20 cellular contexts compared by ENCODE assay signal in genomic region chr9:133615101-133615896, GRCh38. TPM values are rescaled to one million over a fixed set of nuclear protein-coding genes. Genes with fewer than 3 reads are reported as not detected.
"Had no signal": no experiment of that assay in that cellular context is flagged by ENCODE, and none has a peak within 500 bp of the region (broad histone marks: within the 10 kb centered on the region; RNA-seq: fewer than 3 reads in every experiment).

No MANE protein-coding gene starts in this region.

- ATAC-seq: activated CD8-positive, alpha-beta memory T cell treated with anti-CD3 and anti-CD28 coated beads, Interleukin-2, amount 10 ng/mL, durations not matched to agents 7 days and 5 days; activated naive CD8-positive, alpha-beta T cell treated with anti-CD3 and anti-CD28 coated beads, Interleukin-2, amount 50 U/mL, for 24 hours; left colon; sciatic nerve; upper lobe of right lung had no signal

- H3K9me3 Mint-ChIP-seq: activated CD4-positive, alpha-beta memory T cell treated with anti-CD3 and anti-CD28 coated beads for 36 hours; activated naive CD8-positive, alpha-beta T cell treated with anti-CD3 and anti-CD28 coated beads, Interleukin-2, amount 50 U/mL, for 24 hours; activated T-helper 2 cell treated with anti-CD3 and anti-CD28 coated beads, Interferon-gamma antibody, Interleukin-2, Interleukin-4, amounts not matched to agents 10 μg/mL and 5 μg/mL and 100 μg/mL, durations not matched to agents 14 hours and 24 hours and 36 hours; brain; natural killer cell treated with Interleukin-12 subunit alpha and Interleukin-12 subunit beta and Interleukin-15 and Interleukin-18, amount 100 ng/mL, for 72 hours; T-helper 2 cell treated with Interferon-gamma antibody and Interleukin-4, amounts not matched to agents 5 μg/mL and 100 μg/mL, for 36 hours had no signal

- DNase-seq: activated CD4-positive, alpha-beta memory T cell treated with anti-CD3 and anti-CD28 coated beads for 36 hours; activated CD8-positive, alpha-beta memory T cell treated with anti-CD3 and anti-CD28 coated beads, Interleukin-2, amount 10 ng/mL, durations not matched to agents 7 days and 5 days; activated naive CD4-positive, alpha-beta T cell treated with Interleukin-2 at 50 U/mL for 16 hours; activated naive CD8-positive, alpha-beta T cell treated with anti-CD3 and anti-CD28 coated beads, Interleukin-2, amount 50 U/mL, for 24 hours; anterior cingulate cortex; caudate nucleus; dorsolateral prefrontal cortex; foreskin fibroblast; hippocampal formation; left colon; stimulated activated CD4-positive, alpha-beta T cell treated with anti-CD3 and anti-CD28 coated beads, Interleukin-4, amount 100 ng/mL, for 1 hour; upper lobe of right lung had no signal

- H3K36me3 Mint-ChIP-seq: activated CD4-positive, alpha-beta memory T cell treated with anti-CD3 and anti-CD28 coated beads for 36 hours; activated CD8-positive, alpha-beta memory T cell treated with anti-CD3 and anti-CD28 coated beads, Interleukin-2, amount 10 ng/mL, durations not matched to agents 7 days and 5 days; brain; natural killer cell treated with Interleukin-12 subunit alpha and Interleukin-12 subunit beta and Interleukin-15 and Interleukin-18, amount 100 ng/mL, for 72 hours had no signal

- H3K4me3 Mint-ChIP-seq: activated CD4-positive, alpha-beta memory T cell treated with anti-CD3 and anti-CD28 coated beads for 36 hours; activated CD8-positive, alpha-beta memory T cell treated with anti-CD3 and anti-CD28 coated beads, Interleukin-2, amount 10 ng/mL, durations not matched to agents 7 days and 5 days; activated naive CD8-positive, alpha-beta T cell treated with anti-CD3 and anti-CD28 coated beads, Interleukin-2, amount 50 U/mL, for 24 hours; brain; natural killer cell treated with Interleukin-12 subunit alpha and Interleukin-12 subunit beta and Interleukin-15 and Interleukin-18, amount 100 ng/mL, for 72 hours; T-helper 2 cell treated with Interferon-gamma antibody and Interleukin-4, amounts not matched to agents 5 μg/mL and 100 μg/mL, for 36 hours had no signal

- H3K27ac Mint-ChIP-seq: activated CD4-positive, alpha-beta memory T cell treated with anti-CD3 and anti-CD28 coated beads for 36 hours; activated CD8-positive, alpha-beta memory T cell treated with anti-CD3 and anti-CD28 coated beads, Interleukin-2, amount 10 ng/mL, durations not matched to agents 7 days and 5 days; activated naive CD8-positive, alpha-beta T cell treated with anti-CD3 and anti-CD28 coated beads, Interleukin-2, amount 50 U/mL, for 24 hours; activated T-helper 2 cell treated with anti-CD3 and anti-CD28 coated beads, Interferon-gamma antibody, Interleukin-2, Interleukin-4, amounts not matched to agents 10 μg/mL and 5 μg/mL and 100 μg/mL, durations not matched to agents 14 hours and 24 hours and 36 hours; natural killer cell treated with Interleukin-12 subunit alpha and Interleukin-12 subunit beta and Interleukin-15 and Interleukin-18, amount 100 ng/mL, for 72 hours; T-helper 2 cell treated with Interferon-gamma antibody and Interleukin-4, amounts not matched to agents 5 μg/mL and 100 μg/mL, for 36 hours had no signal

RNA-seq across cellular contexts. Expression of gene FAM163B, which starts 6.1 kb away (rescaled TPM):
- total RNA-seq: activated CD4-positive, alpha-beta memory T cell treated with anti-CD3 and anti-CD28 coated beads for 36 hours; activated CD8-positive, alpha-beta memory T cell treated with anti-CD3 and anti-CD28 coated beads, Interleukin-2, amount 10 ng/mL, durations not matched to agents 7 days and 5 days; activated T-helper 2 cell treated with anti-CD3 and anti-CD28 coated beads, Interferon-gamma antibody, Interleukin-2, Interleukin-4, amounts not matched to agents 10 μg/mL and 5 μg/mL and 100 μg/mL, durations not matched to agents 14 hours and 24 hours and 36 hours; glomerular endothelial cell; natural killer cell treated with Interleukin-12 subunit alpha and Interleukin-12 subunit beta and Interleukin-15 and Interleukin-18, amount 100 ng/mL, for 72 hours; sciatic nerve; thoracic aorta; upper lobe of right lung had no signal

RNA-seq across cellular contexts. Expression of gene DBH, which starts 20.9 kb away (rescaled TPM):
- total RNA-seq: activated CD4-positive, alpha-beta memory T cell treated with anti-CD3 and anti-CD28 coated beads for 36 hours; activated CD8-positive, alpha-beta memory T cell treated with anti-CD3 and anti-CD28 coated beads, Interleukin-2, amount 10 ng/mL, durations not matched to agents 7 days and 5 days; activated T-helper 2 cell treated with anti-CD3 and anti-CD28 coated beads, Interferon-gamma antibody, Interleukin-2, Interleukin-4, amounts not matched to agents 10 μg/mL and 5 μg/mL and 100 μg/mL, durations not matched to agents 14 hours and 24 hours and 36 hours; glomerular endothelial cell; left colon; natural killer cell treated with Interleukin-12 subunit alpha and Interleukin-12 subunit beta and Interleukin-15 and Interleukin-18, amount 100 ng/mL, for 72 hours; smooth muscle cell; thoracic aorta; upper lobe of right lung had no signal
